In the genomic region with DNA sequence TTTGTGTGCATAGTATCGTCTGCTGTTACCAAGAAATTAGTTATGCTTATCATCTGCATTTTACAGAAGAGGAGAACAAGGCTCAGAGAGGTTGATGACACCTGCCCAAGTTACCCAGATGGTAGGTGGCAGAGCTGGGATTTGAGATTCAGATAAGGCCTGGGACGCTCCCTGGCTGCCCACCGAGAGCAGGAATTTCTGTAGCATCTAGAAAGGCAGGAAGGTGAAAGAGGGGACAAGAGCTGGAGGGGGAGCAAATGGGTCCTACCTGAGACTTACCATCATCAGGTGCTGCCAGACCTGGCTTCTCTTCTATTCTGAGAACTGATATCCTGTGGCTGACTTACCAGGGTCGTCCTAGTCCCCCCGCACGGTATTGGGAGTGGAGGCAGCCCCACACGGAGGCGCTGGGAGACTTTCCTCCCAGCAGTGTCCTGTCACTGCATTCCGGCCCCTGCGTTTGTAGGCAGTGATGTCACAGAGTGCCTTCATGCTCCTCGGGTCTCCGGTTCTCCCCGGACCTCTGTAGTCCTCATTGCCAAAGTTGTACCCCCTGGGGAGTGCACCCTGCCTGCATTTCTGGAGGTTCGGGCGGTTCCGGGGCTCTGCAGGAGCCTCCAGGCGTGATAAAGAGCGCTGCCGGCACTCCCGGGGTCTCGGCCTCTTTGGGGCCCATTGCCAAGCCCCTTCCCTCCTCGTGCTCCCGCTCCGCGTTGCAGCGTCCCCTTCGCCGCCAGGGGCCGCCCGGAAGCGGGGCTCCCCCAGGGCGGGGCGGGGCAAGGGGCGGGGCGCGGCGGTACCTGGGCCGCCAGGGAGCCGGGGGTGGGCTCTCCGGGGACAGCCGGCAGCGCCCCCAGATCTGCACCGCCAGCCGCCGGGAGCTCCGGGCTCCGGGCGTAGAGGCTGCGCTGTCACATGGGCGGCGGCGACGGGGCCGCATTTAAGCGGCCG, we compare ENCODE assay signal across 9 cellular contexts. TPM values are rescaled to one million over a fixed set of nuclear protein-coding genes. Genes with fewer than 3 reads are reported as not detected.
DNase-seq lines count a peak whose midpoint lies in the region; ATAC-seq and TF ChIP-seq lines count a peak whose summit lies in the region.
"Had no signal": no experiment of that assay in that cellular context is flagged by ENCODE, and none has a peak within 500 bp of the region (broad histone marks: within the 10 kb centered on the region; RNA-seq: fewer than 3 reads in every experiment).

A gene (plus strand): TSS at position 856 of the 951 bp plus-strand sequence. CDS start 60 bp downstream, at position 916.

- peak; percentile 60 for ATAC-seq in HG02623 (IDR thresholded peaks at IDR 0.05; ENCODE audit: unreplicated experiment)

- peak; percentile 16 to 83 for DNase-seq in NCI-H526 (lab: John Stamatoyannopoulos, UW)
- peak; percentile 75 for DNase-seq in activated T-cell treated with anti-CD3 and anti-CD28 coated beads for 4 hours
- DNase-seq in fibroblast of villous mesenchyme (ENCODE audit: low read depth), result no peak
- peak; percentile 68 for DNase-seq in retina
- DNase-seq in NOMO-1 treated with dmso at 0.1 percent for 144 hours (lab: John Stamatoyannopoulos, UW; ENCODE audit: unreplicated experiment), result no peak
- DNase-seq in NOMO-1 (lab: John Stamatoyannopoulos, UW; ENCODE audit: unreplicated experiment in 2 of 2), result no peak

- H3K4me3 ChIP-seq in GM12875 (ENCODE audit: low read depth, low read length) (peak within 1 kb of the TSS; percentile 50), fibroblast of villous mesenchyme (ENCODE audit: low read depth, low read length) (peak within 1 kb of the TSS; percentile 15)

- TF ChIP-seq CTCF in GM12875 (IDR thresholded peaks at IDR 0.05; ENCODE audit: borderline replicate concordance, insufficient read depth, low read depth, low read length), result peak; percentile 59
- TF ChIP-seq CTCF in fibroblast of villous mesenchyme (IDR thresholded peaks at IDR 0.05; ENCODE audit: insufficient read depth, low read depth, low read length), result no peak

RNA-seq across cellular contexts. Expression of the gene that starts here (rescaled TPM):
- total RNA-seq in fibroblast of villous mesenchyme, result not detected in 2 replicates
- total RNA-seq: dermis microvascular lymphatic vessel endothelial cell had no signal

Comparison
In these comparisons a context has a peak if more than half of its experiments do, and no peak if none do; other contexts are left out.
1. DNase-seq: peak in NCI-H526 (2 of 2), activated T-cell treated with anti-CD3 and anti-CD28 coated beads for 4 hours (single experiment) and retina (single experiment); none in fibroblast of villous mesenchyme (single experiment), NOMO-1 treated with dmso at 0.1 percent for 144 hours (single experiment) and NOMO-1 (0 of 2).